In the genomic region with DNA sequence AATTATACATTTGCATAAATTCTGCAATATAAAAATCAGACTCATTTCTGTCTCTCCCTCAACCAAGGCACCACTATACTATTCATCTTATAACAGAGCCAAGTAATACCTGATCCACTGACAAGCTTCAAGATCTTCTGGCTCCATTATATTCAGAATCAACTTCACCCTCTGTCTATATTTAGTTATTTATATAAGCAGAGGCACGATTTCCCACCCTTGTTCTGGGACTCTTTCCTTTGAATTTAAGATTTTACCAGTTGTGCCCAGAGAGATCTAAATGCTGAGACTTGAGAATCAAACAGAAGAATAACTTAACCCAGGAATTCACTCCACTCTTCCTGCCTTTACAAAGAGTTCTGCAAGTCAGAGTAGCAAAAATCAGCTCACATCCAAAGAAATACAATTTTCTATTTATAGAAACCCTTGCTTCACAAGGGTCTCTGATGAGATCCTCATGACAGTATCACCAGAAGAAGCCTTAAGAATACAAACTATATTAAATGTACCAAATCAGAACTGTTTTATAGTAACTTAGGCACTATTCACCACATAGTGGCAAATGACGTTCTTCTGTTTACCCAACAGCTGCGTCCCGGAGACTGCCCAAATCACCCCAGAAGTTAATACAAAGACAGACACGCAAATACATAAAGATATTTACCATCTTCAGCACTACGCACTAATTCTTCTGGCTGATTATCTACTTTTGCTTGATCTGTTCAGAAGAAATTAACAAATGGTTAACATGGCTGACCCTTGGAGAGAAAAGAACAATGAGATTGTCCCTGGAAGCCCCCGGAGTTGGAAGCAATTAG, we compare ENCODE assay signal across 12 cellular contexts. TPM values are rescaled to one million over a fixed set of nuclear protein-coding genes. Genes with fewer than 3 reads are reported as not detected.
DNase-seq lines count a peak whose midpoint lies in the region; ATAC-seq and TF ChIP-seq lines count a peak whose summit lies in the region.
"Had no signal": no experiment of that assay in that cellular context is flagged by ENCODE, and none has a peak within 500 bp of the region (broad histone marks: within the 10 kb centered on the region; RNA-seq: fewer than 3 reads in every experiment).

No MANE protein-coding gene starts in this region.

- no peaks in the 10 kb centered on the region for H3K9me3 ChIP-seq in HUES48 (ENCODE audit: control insufficient read depth, insufficient read depth, low read length)
- H3K9me3 ChIP-seq in prostate gland, result no peaks in the 10 kb centered on the region

- TF ChIP-seq CTCF in prostate gland (IDR thresholded peaks at IDR 0.05) (no peak), GM20000 (IDR thresholded peaks at IDR 0.05; ENCODE audit: extremely low read depth, missing control alignments) (no peak)

- WGBS in prostate gland, result 32% methylated on average over 7 of the region's 7 CpGs

- ATAC-seq in stimulated activated effector memory CD8-positive, alpha-beta T cell treated with anti-CD3 and anti-CD28 coated beads, Interleukin-12 subunit alpha, Interleukin-12 subunit beta, amount 100 ng/mL, for 72 hours, result no peak
- ATAC-seq in activated naive CD8-positive, alpha-beta T cell treated with anti-CD3 and anti-CD28 coated beads, Interleukin-2, amount 50 U/mL, for 24 hours, result no peak
- no peak for ATAC-seq in GM21717 (IDR thresholded peaks at IDR 0.05; ENCODE audit: unreplicated experiment)

- peaks cover 14% of the 10 kb centered on the region for H3K36me3 Mint-ChIP-seq in stimulated activated effector memory CD8-positive, alpha-beta T cell treated with anti-CD3 and anti-CD28 coated beads, Interleukin-12 subunit alpha, Interleukin-12 subunit beta, amount 100 ng/mL, for 72 hours
- no peaks in the 10 kb centered on the region for H3K36me3 Mint-ChIP-seq in activated naive CD8-positive, alpha-beta T cell treated with anti-CD3 and anti-CD28 coated beads, Interleukin-2, amount 50 U/mL, for 24 hours (ENCODE audit: low read depth)

- H3K27me3 ChIP-seq in HUES48 (ENCODE audit: control insufficient read depth, insufficient read depth, low read length) (no peaks in the 10 kb centered on the region), layer of hippocampus (ENCODE audit: control insufficient read depth, insufficient read depth, low read length) (no peaks in the 10 kb centered on the region), prostate gland (replicated peaks; ENCODE audit: insufficient read depth) (no peaks in the 10 kb centered on the region)

- peak; percentile 59 for DNase-seq in cerebellar cortex (ENCODE audit: low spot score)
- DNase-seq in stimulated activated effector memory CD8-positive, alpha-beta T cell treated with anti-CD3 and anti-CD28 coated beads, Interleukin-12 subunit alpha, Interleukin-12 subunit beta, amount 100 ng/mL, for 72 hours (ENCODE audit: low spot score in 2 of 2), result no peak
- DNase-seq in activated naive CD8-positive, alpha-beta T cell treated with anti-CD3 and anti-CD28 coated beads, Interleukin-2, amount 50 U/mL, for 24 hours, result no peak
- DNase-seq in prostate gland (ENCODE audit: low spot score), result no peak
- no peak for DNase-seq in GM20000 (ENCODE audit: low spot score)
- DNase-seq: activated T-cell treated with anti-CD3 and anti-CD28 coated beads for 4 hours; DND-41; stimulated activated CD4-positive, alpha-beta T cell treated with anti-CD3 and anti-CD28 coated beads, Interleukin-4, amount 100 ng/mL, for 4 hours had no signal

- no peak for TF ChIP-seq POLR2A in prostate gland (IDR thresholded peaks at IDR 0.05)

- H3K4me3 ChIP-seq in HUES48 (ENCODE audit: low read depth, low read length) (peak overlapping the region; percentile 2; the same call in 1 of the 2 replicates), prostate gland (no peak overlapping the region)

- peaks cover 46% of the 10 kb centered on the region for H3K4me1 ChIP-seq in HUES48 (ENCODE audit: control insufficient read depth, insufficient read depth, low read length)
- no peaks in the 10 kb centered on the region for H3K4me1 ChIP-seq in prostate gland (replicated peaks)

- peak overlapping the region; percentile 58; the same call in 1 of the 2 replicates for H3K9ac ChIP-seq in HUES48 (ENCODE audit: low read depth, low read length)

- H3K27ac Mint-ChIP-seq in stimulated activated effector memory CD8-positive, alpha-beta T cell treated with anti-CD3 and anti-CD28 coated beads, Interleukin-12 subunit alpha, Interleukin-12 subunit beta, amount 100 ng/mL, for 72 hours, result peak overlapping the region; percentile 32
- H3K27ac Mint-ChIP-seq in activated naive CD8-positive, alpha-beta T cell treated with anti-CD3 and anti-CD28 coated beads, Interleukin-2, amount 50 U/mL, for 24 hours, result no peak overlapping the region

- H3K4me3 Mint-ChIP-seq in stimulated activated effector memory CD8-positive, alpha-beta T cell treated with anti-CD3 and anti-CD28 coated beads, Interleukin-12 subunit alpha, Interleukin-12 subunit beta, amount 100 ng/mL, for 72 hours, result no peak overlapping the region
- H3K4me3 Mint-ChIP-seq in activated naive CD8-positive, alpha-beta T cell treated with anti-CD3 and anti-CD28 coated beads, Interleukin-2, amount 50 U/mL, for 24 hours, result no peak overlapping the region

- H3K27me3 Mint-ChIP-seq in activated naive CD8-positive, alpha-beta T cell treated with anti-CD3 and anti-CD28 coated beads, Interleukin-2, amount 50 U/mL, for 24 hours, result no peaks in the 10 kb centered on the region

- intact Hi-C loops in prostate gland (cut with DNase I), result no loop called here

- no peaks in the 10 kb centered on the region for H3K4me1 Mint-ChIP-seq in stimulated activated effector memory CD8-positive, alpha-beta T cell treated with anti-CD3 and anti-CD28 coated beads, Interleukin-12 subunit alpha, Interleukin-12 subunit beta, amount 100 ng/mL, for 72 hours
- peaks cover 9% of the 10 kb centered on the region for H3K4me1 Mint-ChIP-seq in activated naive CD8-positive, alpha-beta T cell treated with anti-CD3 and anti-CD28 coated beads, Interleukin-2, amount 50 U/mL, for 24 hours

- H3K9me3 Mint-ChIP-seq in stimulated activated effector memory CD8-positive, alpha-beta T cell treated with anti-CD3 and anti-CD28 coated beads, Interleukin-12 subunit alpha, Interleukin-12 subunit beta, amount 100 ng/mL, for 72 hours, result no peaks in the 10 kb centered on the region
- no peaks in the 10 kb centered on the region for H3K9me3 Mint-ChIP-seq in activated naive CD8-positive, alpha-beta T cell treated with anti-CD3 and anti-CD28 coated beads, Interleukin-2, amount 50 U/mL, for 24 hours

- peak overlapping the region; percentile 89 for H3K27ac ChIP-seq in HUES48 (ENCODE audit: low read depth, low read length)
- peak overlapping the region; percentile 63 for H3K27ac ChIP-seq in layer of hippocampus (ENCODE audit: low read depth, low read length)
- H3K27ac ChIP-seq in prostate gland, result no peak overlapping the region

- no peaks in the 10 kb centered on the region for H3K36me3 ChIP-seq in HUES48 (ENCODE audit: control insufficient read depth, insufficient read depth, low read length)
- H3K36me3 ChIP-seq in prostate gland, result no peaks in the 10 kb centered on the region

RNA-seq across cellular contexts. Expression of gene CCDC89, which starts 32.3 kb away (rescaled TPM):
- 1 to 10 TPM; 1.4 to 3.6 TPM for total RNA-seq in prostate gland
- total RNA-seq: dermis microvascular lymphatic vessel endothelial cell had no signal

RNA-seq across cellular contexts. Expression of gene CREBZF, which starts 53.4 kb away (rescaled TPM):
- 10 to 100 TPM; 50.2 to 89.5 TPM for total RNA-seq in prostate gland

Comparison
In these comparisons a context has a peak if more than half of its experiments do, and no peak if none do; other contexts are left out.
1. H3K27ac ChIP-seq: peak in HUES48 (single experiment) and layer of hippocampus (single experiment); none in prostate gland (0 of 2).